ENCODE assay signal across 22 cellular contexts in genomic region chr5:168244838-168245555, GRCh38. TPM values are rescaled to one million over a fixed set of nuclear protein-coding genes. Genes with fewer than 3 reads are reported as not detected.
DNase-seq lines count a peak whose midpoint lies in the region; ATAC-seq and TF ChIP-seq lines count a peak whose summit lies in the region.
"Had no signal": no experiment of that assay in that cellular context is flagged by ENCODE, and none has a peak within 500 bp of the region (broad histone marks: within the 10 kb centered on the region; RNA-seq: fewer than 3 reads in every experiment).

No MANE protein-coding gene starts in this region.

- H3F3A ChIP-seq in GM23338 (replicated peaks; ENCODE audit: low read depth), result no peaks in the 10 kb centered on the region

- no peaks in the 10 kb centered on the region for H3K9me3 ChIP-seq in endodermal cell (ENCODE audit: control insufficient read depth, low read length)
- H3K9me3 ChIP-seq: HAP-1 had no signal

- no peak overlapping the region for H3K4me3 ChIP-seq in endodermal cell (ENCODE audit: low read length)
- no peak overlapping the region for H3K4me3 ChIP-seq in GM23338
- H3K4me3 ChIP-seq: HAP-1 had no signal

- no peak overlapping the region for H3K27ac ChIP-seq in endodermal cell (ENCODE audit: low read depth, low read length)
- no peak overlapping the region for H3K27ac ChIP-seq in GM23338 (ENCODE audit: low read depth)
- H3K27ac ChIP-seq: C4-2B had no signal

- TF ChIP-seq CTCF in HFFc6 (IDR thresholded peaks at IDR 0.05), result no peak
- TF ChIP-seq CTCF in endodermal cell (conservative IDR thresholded peaks at IDR 0.05), result no peak
- TF ChIP-seq CTCF in GM23338 (conservative IDR thresholded peaks at IDR 0.05; ENCODE audit: low read depth in 2 of 2), result no peak

- H3K4me2 ChIP-seq in GM23338, result no peak overlapping the region

- H3K4me1 ChIP-seq in endodermal cell (ENCODE audit: control insufficient read depth, insufficient read depth, low read length) (no peaks in the 10 kb centered on the region), GM23338 (ENCODE audit: insufficient read depth) (no peaks in the 10 kb centered on the region)
- H3K4me1 ChIP-seq: HAP-1 had no signal

- no peak overlapping the region for H2AFZ ChIP-seq in GM23338

- H3K4me3 Mint-ChIP-seq in HFFc6 (peak overlapping the region; percentile 46; the same call in 1 of the 2 replicates), endodermal cell (no peak overlapping the region), GM23338 (no peak overlapping the region)
- H3K4me3 Mint-ChIP-seq: CD8-positive, alpha-beta memory T cell had no signal

- H3K36me3 Mint-ChIP-seq in HFFc6 (ENCODE audit: low read depth) (no peaks in the 10 kb centered on the region; the same call in 1 of the 2 replicates), endodermal cell (ENCODE audit: low read depth) (peaks cover 15% of the 10 kb centered on the region), GM23338 (ENCODE audit: low read depth) (peaks cover 9% of the 10 kb centered on the region; the same call in 2 of the 3 replicates)
- H3K36me3 Mint-ChIP-seq: CD8-positive, alpha-beta memory T cell had no signal

- H3K27me3 ChIP-seq in endodermal cell (ENCODE audit: control insufficient read depth, insufficient read depth, low read length, poor library complexity, severe bottlenecking) (no peaks in the 10 kb centered on the region), GM23338 (ENCODE audit: insufficient read depth) (peaks cover 11% of the 10 kb centered on the region; the same call in 1 of the 2 replicates)

- DNase-seq in AG20443 (ENCODE audit: low spot score) (peak; percentile 66), HFFc6 (no peak), endodermal cell (no peak), putamen (ENCODE audit: low spot score) (peak; percentile 20), NCI-H774 (lab: John Stamatoyannopoulos, UW) (no peak), GM23338 (ENCODE audit: low spot score) (no peak), DMS153 (lab: John Stamatoyannopoulos, UW) (no peak)
- DNase-seq: 8988T; CD8-positive, alpha-beta memory T cell; DMS53; GF-D8; KG1; NCI-H1092 treated with DMSO at 0.1 percent for 48 hours; NCI-H1436 treated with DMSO at 0.1 percent for 48 hours; NCI-H2029 treated with DMSO at 0.1 percent for 48 hours; NCI-H226; NCI-H524; PC-3; RPMI8226; SHP77 had no signal

- no peak for ATAC-seq in GM23338
- ATAC-seq: PC-3 had no signal

- peaks cover 14% of the 10 kb centered on the region for H3K27me3 Mint-ChIP-seq in HFFc6 (ENCODE audit: insufficient read depth)
- H3K27me3 Mint-ChIP-seq in endodermal cell (ENCODE audit: insufficient read depth), result peaks cover 26% of the 10 kb centered on the region
- H3K27me3 Mint-ChIP-seq in GM23338 (ENCODE audit: insufficient read depth, low read depth, poor library complexity), result peaks cover 12% of the 10 kb centered on the region

- H3K9ac ChIP-seq in endodermal cell (ENCODE audit: extremely low read depth, low read length, poor library complexity, severe bottlenecking), result no peak overlapping the region

- peaks cover 11% of the 10 kb centered on the region for H3K4me1 Mint-ChIP-seq in HFFc6 (ENCODE audit: low read depth)
- no peaks in the 10 kb centered on the region for H3K4me1 Mint-ChIP-seq in endodermal cell
- H3K4me1 Mint-ChIP-seq in GM23338, result peaks cover 7% of the 10 kb centered on the region; the same call in 2 of the 3 replicates
- H3K4me1 Mint-ChIP-seq: CD8-positive, alpha-beta memory T cell had no signal

- H3K9me3 Mint-ChIP-seq in HFFc6 (peaks cover 8% of the 10 kb centered on the region; the same call in 1 of the 2 replicates), endodermal cell (no peaks in the 10 kb centered on the region), GM23338 (no peaks in the 10 kb centered on the region; the same call in 2 of the 3 replicates)

- H4K20me1 ChIP-seq in GM23338 (replicated peaks; ENCODE audit: insufficient read depth), result no peaks in the 10 kb centered on the region; the same call in 1 of the 2 replicates

- no peaks in the 10 kb centered on the region for H3K79me2 ChIP-seq in GM23338 (replicated peaks; ENCODE audit: insufficient read depth)

- H3K9me2 ChIP-seq in GM23338 (ENCODE audit: insufficient read depth), result no peaks in the 10 kb centered on the region

- H3K27ac Mint-ChIP-seq in HFFc6 (no peak overlapping the region), endodermal cell (peak overlapping the region; percentile 17), GM23338 (no peak overlapping the region)
- H3K27ac Mint-ChIP-seq: CD8-positive, alpha-beta memory T cell had no signal

- H3K36me3 ChIP-seq in endodermal cell (ENCODE audit: control insufficient read depth, insufficient read depth, low read length) (peaks cover 16% of the 10 kb centered on the region), GM23338 (ENCODE audit: insufficient read depth) (no peaks in the 10 kb centered on the region)
- H3K36me3 ChIP-seq: HAP-1 had no signal

- WGBS in endodermal cell (ENCODE audit: insufficient coverage in 1 of 2, insufficient read length in 1 of 2), 2 experiments, result 91 to 94% methylated on average over 9 to 13 of the region's 13 CpGs

TF ChIP-seq in GM23338, 12 proteins besides CTCF, POLR2A, EP300 and RAD21:
- TF ChIP-seq EZH2 (IDR thresholded peaks at IDR 0.05; ENCODE audit: low read depth, unreplicated experiment), result no peak
- no peak for TF ChIP-seq NANOG (IDR thresholded peaks at IDR 0.05; ENCODE audit: borderline replicate concordance)
- TF ChIP-seq JUNB (IDR thresholded peaks at IDR 0.05; ENCODE audit: unreplicated experiment), result no peak
- no peak for TF ChIP-seq REST (IDR thresholded peaks at IDR 0.05; ENCODE audit: unreplicated experiment)
- no peak for TF ChIP-seq POLR2AphosphoS5 (IDR thresholded peaks at IDR 0.05; ENCODE audit: low read depth)
- TF ChIP-seq EZH2phosphoT487 (IDR thresholded peaks at IDR 0.05; ENCODE audit: unreplicated experiment), result no peak

RNA-seq across cellular contexts. Expression of gene WWC1, which starts 46.4 kb away (rescaled TPM):
- 1 to 10 TPM; 3.3 to 8.4 (median 7.2) TPM for total RNA-seq in HFFc6 (2021; fragmentation: NEBNext Ultra II Directional; extraction: Animal tissue kit (Norgen Biotek cat#: 25700))
- total RNA-seq in endodermal cell, result 10 to 100 TPM; 18.4 to 20.3 TPM
- 27.5 TPM for polyA plus RNA-seq in endodermal cell (2013, experiment 1 of 2)
- 22.0 TPM for polyA plus RNA-seq in endodermal cell (2013, experiment 2 of 2)
- total RNA-seq in GM23338 (2014; rRNA removed; shearing (Covaris generic)), result 27.8 and 33.2 TPM in 2 replicates
- 23.6 and 25.4 TPM in 2 replicates for polyA plus RNA-seq in GM23338 (2016; fragmentation: Nextera tagmentation; extraction: Ambion mirVana)

Comparison
In these comparisons a context has a peak if more than half of its experiments do, and no peak if none do; other contexts are left out.
1. DNase-seq: peak in AG20443 (single experiment) and putamen (single experiment); none in HFFc6 (single experiment), endodermal cell (single experiment), NCI-H774 (single experiment), GM23338 (single experiment) and DMS153 (single experiment).